Comparison of ENCODE assay signal across 8 cellular contexts in the genomic region with DNA sequence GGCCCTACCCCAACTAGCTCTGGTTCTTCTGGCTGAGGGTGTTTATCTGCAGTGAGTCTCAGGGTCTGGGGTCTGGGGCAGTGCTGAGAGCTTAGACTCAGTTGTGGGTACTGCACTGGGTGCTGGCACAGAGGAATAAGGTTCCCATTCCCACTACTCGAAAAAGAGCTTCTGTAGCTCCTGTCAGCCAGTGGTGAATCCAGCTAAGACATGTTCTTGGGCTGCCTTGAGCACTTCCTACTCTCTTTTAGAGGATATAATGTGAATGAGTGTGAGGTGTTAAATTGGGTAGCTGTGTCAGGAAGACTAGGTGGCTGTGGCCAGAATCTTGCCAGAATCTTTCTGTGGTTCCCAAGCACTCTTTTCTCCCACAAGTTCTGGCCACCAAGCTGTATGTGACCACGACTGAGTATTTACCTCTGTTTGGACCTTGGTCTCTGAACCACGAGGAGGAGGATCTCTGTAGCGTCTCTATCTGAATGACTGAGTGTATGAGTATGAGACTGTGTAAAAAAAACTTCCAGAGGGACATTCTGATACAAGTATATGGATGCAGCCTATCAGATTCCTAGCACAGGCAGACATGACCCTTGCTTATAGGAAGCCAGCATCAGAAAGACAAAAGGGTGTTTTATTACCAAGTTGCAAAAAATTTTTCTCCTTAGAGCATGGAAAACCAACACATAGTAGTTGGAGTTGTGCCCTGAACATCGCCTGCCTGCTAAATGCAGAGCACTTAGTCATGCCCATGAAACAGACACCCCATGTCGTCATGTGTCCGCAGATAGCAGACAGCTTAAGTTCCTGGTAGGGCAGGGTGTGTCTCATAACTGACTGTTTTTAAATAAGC. TPM values are rescaled to one million over a fixed set of nuclear protein-coding genes. Genes with fewer than 3 reads are reported as not detected.
DNase-seq lines count a peak whose midpoint lies in the region; ATAC-seq and TF ChIP-seq lines count a peak whose summit lies in the region.

No MANE protein-coding gene starts in this region.

- H3K27me3 ChIP-seq in mucosa of rectum (ENCODE audit: control insufficient read depth in 2 of 2, insufficient read depth in 2 of 2, low read length in 2 of 2) = no peaks in the 10 kb centered on the region

- H3K9me3 ChIP-seq in mucosa of rectum (ENCODE audit: control insufficient read depth in 2 of 2, low read length in 2 of 2) = no peaks in the 10 kb centered on the region

- no peak for ATAC-seq in HG02884 (IDR thresholded peaks at IDR 0.05; ENCODE audit: unreplicated experiment)
- no peak for ATAC-seq in GM21529 (IDR thresholded peaks at IDR 0.05; ENCODE audit: unreplicated experiment)

- no peak overlapping the region; the same call in 1 of the 2 replicates for H3K4me3 ChIP-seq in AG09309 (ENCODE audit: control insufficient read depth, low read depth, low read length)
- no peak overlapping the region for H3K4me3 ChIP-seq in mucosa of rectum (ENCODE audit: low read length in 2 of 2)

- H3K9ac ChIP-seq in mucosa of rectum (ENCODE audit: low read depth in 1 of 2, low read length in 2 of 2) = peak overlapping the region in 1 of 2 donors; percentile 23

- peaks cover 12 to 14% of the 10 kb centered on the region in 2 donors for H3K4me1 ChIP-seq in mucosa of rectum (ENCODE audit: control insufficient read depth in 2 of 2, insufficient read depth in 2 of 2, low read length in 2 of 2)

- H3K36me3 ChIP-seq in mucosa of rectum (ENCODE audit: control insufficient read depth in 2 of 2, insufficient read depth in 2 of 2, low read length in 2 of 2) = no peaks in the 10 kb centered on the region

- no peak for TF ChIP-seq CTCF in AG09309 (IDR thresholded peaks at IDR 0.05; ENCODE audit: control insufficient read depth, insufficient read depth, low read depth, low read length, missing control alignments)

- DNase-seq in AG09309 (ENCODE audit: low read depth) (peak; percentile 96), NCI-H460 (ENCODE audit: extremely low read depth, low read depth) (peak; percentile 83), dermis blood vessel endothelial cell (peak; percentile 69), NCI-H69 (lab: John Stamatoyannopoulos, UW) (no peak), KG1 (lab: John Stamatoyannopoulos, UW) (no peak)

- peak overlapping the region; percentile 68 to 71 for H3K27ac ChIP-seq in mucosa of rectum (ENCODE audit: low read depth in 2 of 2, low read length in 2 of 2)

RNA-seq across cellular contexts. Expression of a gene that starts 30.6 kb away (rescaled TPM):
- total RNA-seq in NCI-H460 (2014; rRNA removed; shearing (Covaris generic)) = 46.5 and 46.6 TPM in 2 replicates
- polyA plus RNA-seq in NCI-H460 (2014; cell fraction: nucleus; rRNA removed) = 59.4 and 145 TPM in 2 replicates
- 44.1 and 76.9 TPM in 2 replicates for total RNA-seq in dermis blood vessel endothelial cell

RNA-seq across cellular contexts. Expression of a gene that starts 53.6 kb away (rescaled TPM):
- 0.05 and 0.12 TPM in 2 replicates for total RNA-seq in NCI-H460 (2014; rRNA removed; shearing (Covaris generic))
- 0.06 and 0.50 TPM in 2 replicates for polyA plus RNA-seq in NCI-H460 (2014; cell fraction: nucleus; rRNA removed)
- under 0.01 and 0.05 TPM in 2 replicates for total RNA-seq in dermis blood vessel endothelial cell

Comparison
In these comparisons a context has a peak if more than half of its experiments do, and no peak if none do; other contexts are left out.
1. DNase-seq: peak in AG09309 (single experiment), NCI-H460 (single experiment) and dermis blood vessel endothelial cell (single experiment); none in NCI-H69 (single experiment) and KG1 (single experiment).